ENCODE assay signal across 8 cellular contexts in the genomic region with DNA sequence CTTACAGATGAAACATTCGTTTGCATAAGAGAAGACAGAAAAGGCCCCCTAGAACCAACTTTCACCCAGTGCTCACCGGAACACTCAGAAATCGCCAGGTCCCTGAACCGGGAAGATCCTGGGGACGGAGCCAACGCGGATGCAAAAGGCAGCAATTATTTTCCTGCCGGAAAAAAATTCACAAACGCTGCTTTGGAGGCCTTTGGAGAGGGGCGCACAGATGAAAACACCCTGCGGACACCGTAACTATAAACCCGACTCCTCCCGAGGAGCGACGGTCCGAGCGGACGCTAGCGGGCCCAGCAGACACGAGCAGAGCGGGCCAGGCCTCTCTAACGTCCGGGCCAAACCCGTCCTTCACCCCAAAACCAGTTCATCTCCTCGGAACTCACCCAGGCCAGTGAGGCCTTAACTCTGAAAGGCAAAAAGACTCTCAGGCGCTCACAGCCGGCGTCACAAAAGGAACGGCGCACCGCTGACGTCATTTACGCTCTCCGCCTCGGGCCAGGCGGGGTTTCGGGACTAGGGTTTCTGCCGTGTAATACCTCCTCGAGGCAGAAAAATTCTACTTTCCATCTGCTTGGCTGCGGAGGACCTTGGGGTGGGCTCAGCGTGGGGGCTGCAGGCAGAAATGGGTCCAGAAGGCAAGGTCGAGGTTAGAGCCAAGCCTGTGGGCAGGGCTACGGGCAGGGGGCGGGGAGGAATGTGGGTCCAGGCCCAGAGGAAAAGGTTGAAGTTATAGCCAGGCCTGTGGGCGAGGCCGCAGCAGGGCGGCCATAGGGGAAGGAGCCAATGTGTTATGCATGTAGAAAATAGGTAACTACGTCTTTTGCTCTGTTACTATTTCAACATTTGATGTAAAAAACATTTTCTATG.
DNase-seq lines count a peak whose midpoint lies in the region; ATAC-seq lines count a peak whose summit lies in the region.

A gene (minus strand): TSS at position 463 of the 876 bp plus-strand sequence. CDS start 2,413 bp downstream, outside the sequence.

- DNase-seq in GM04503 (ENCODE audit: low read depth) (peak; percentile 68), NCI-H345 (lab: John Stamatoyannopoulos, UW) (peak; percentile 84), cerebellar cortex (ENCODE audit: low spot score) (peak; percentile 83), islet precursor cell (peak; percentile 92)
- DNase-seq in activated CD4-positive, alpha-beta T cell treated with anti-CD3 and anti-CD28 coated beads for 1 hour, result peak; percentile 79
- peak; percentile 78 to 82 for DNase-seq in stimulated activated CD4-positive, alpha-beta T cell treated with anti-CD3 and anti-CD28 coated beads, Interleukin-12 subunit alpha, Interleukin-12 subunit beta, amount 100 ng/mL, for 24 hours (ENCODE audit: low read depth in 2 of 2)

- peak; percentile 68 for ATAC-seq in HG02884 (IDR thresholded peaks at IDR 0.05; ENCODE audit: unreplicated experiment)
- no peak for ATAC-seq in GM21717 (IDR thresholded peaks at IDR 0.05; ENCODE audit: unreplicated experiment)
